ENCODE assay signal across 9 cellular contexts in the genomic region with DNA sequence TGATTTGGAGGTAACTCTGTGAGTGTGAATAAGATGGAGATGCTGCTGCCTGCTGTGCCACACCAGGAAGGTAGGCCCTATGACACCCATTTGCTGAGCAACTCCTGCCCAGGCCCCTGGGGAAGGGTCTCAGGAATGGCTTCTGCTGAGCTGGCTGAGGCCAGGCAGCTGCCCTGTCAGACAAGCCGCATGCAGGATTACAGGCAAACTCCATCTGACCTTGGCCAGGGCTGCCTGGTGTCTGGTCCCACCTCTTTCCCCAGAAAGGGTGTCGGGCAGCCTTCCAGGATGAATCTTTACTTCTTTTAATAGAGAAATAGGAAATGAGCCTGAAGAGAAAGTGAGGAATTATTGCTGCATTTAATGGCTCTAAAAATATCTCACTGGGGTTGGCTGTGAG.
"Had no signal": no experiment of that assay in that cellular context is flagged by ENCODE, and none has a peak within 500 bp of the region (broad histone marks: within the 10 kb centered on the region; RNA-seq: fewer than 3 reads in every experiment).

No MANE protein-coding gene starts in this region.

- H3K4me1 ChIP-seq: HAP-1 had no signal

- H3K27ac ChIP-seq: GM23248, HL-60 had no signal

- H3K4me3 ChIP-seq: GM23248, HAP-1 had no signal

- ATAC-seq: HCT116, HepG2 had no signal

- H3K9ac ChIP-seq: GM23248 had no signal

- H3K9me3 ChIP-seq: HAP-1 had no signal

- H3K36me3 ChIP-seq: HAP-1 had no signal

- DNase-seq: GM23248, GOT3, H7, HFFc6, KBM-7 had no signal
